ENCODE assay signal across 34 cellular contexts in genomic region chr4:155012469-155012868, GRCh38.
"Had no signal": no experiment of that assay in that cellular context is flagged by ENCODE, and none has a peak within 500 bp of the region (broad histone marks: within the 10 kb centered on the region; RNA-seq: fewer than 3 reads in every experiment).

No MANE protein-coding gene starts in this region.

- H3K9me3 ChIP-seq: MG63 had no signal

- H3K27me3 ChIP-seq: MG63 had no signal

- DNase-seq: Karpas-422, Kasumi-1, MG63, MM.1S, MV-4-11, NCI-H1048, NCI-H1092, NCI-H1092 treated with DMSO at 0.1 percent for 48 hours, NCI-H1105, NCI-H1105 treated with DMSO at 0.1 percent for 48 hours, NCI-H1417, NCI-H1417 treated with DMSO at 0.1 percent for 48 hours, NCI-H1436, NCI-H1436 treated with DMSO at 0.1 percent for 48 hours, NCI-H146, NCI-H1694, NCI-H1694 treated with DMSO at 0.1 percent for 48 hours, NCI-H187, NCI-H187 treated with DMSO at 0.1 percent for 48 hours, NCI-H1930, NCI-H2029, NCI-H2029 treated with DMSO at 0.1 percent for 48 hours, NCI-H2081, NCI-H2081 treated with DMSO at 0.1 percent for 48 hours, NCI-H2107, NCI-H2171, NCI-H2171 treated with DMSO at 0.1 percent for 48 hours, NCI-H2227 treated with DMSO at 0.1 percent for 48 hours, NCI-H226, NCI-H345, NCI-H446, NCI-H446 treated with DMSO at 0.1 percent for 48 hours, NCI-H510A had no signal

- H3K27ac ChIP-seq: KMS-11 had no signal

- H3K4me2 ChIP-seq: KMS-11 had no signal

- H3K4me3 ChIP-seq: MG63 had no signal

- H3K9ac ChIP-seq: KMS-11 had no signal

- H3K36me3 ChIP-seq: MG63 had no signal
